Comparison of ENCODE assay signal across 9 cellular contexts in the genomic region with DNA sequence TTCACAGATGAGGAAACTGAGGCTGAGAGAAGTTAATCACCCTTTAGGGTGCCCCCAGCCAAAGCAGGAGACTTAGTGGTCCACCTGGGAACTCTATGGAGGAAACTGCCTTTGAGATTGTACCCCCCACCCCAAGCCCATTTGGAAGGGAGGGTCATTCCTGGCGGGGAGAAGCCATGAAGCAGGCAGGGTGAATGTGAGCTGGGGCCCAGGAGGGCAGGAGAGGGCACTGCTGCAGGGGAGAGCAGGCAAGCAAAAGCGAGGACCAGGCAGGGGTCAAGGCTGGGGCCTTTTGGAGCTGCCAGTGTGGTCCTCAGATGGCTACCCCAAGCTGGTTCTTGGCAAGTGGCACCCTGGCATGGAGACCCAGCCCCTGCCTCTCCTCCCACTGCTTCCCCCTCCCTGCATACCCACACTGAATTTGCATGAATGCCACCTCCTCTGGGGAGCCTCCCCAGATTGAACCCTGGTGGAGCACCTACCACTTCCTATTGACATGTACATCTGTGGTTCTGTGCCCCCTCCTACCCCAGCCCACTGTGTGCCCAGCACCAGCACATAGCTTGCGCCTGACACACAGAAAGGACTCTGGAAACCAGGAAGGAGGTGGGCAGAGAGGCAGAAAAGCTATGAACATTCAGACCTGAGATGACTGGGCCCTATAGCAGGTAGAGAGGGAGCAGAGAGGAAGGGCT. TPM values are rescaled to one million over a fixed set of nuclear protein-coding genes. Genes with fewer than 3 reads are reported as not detected.
A peak's percentile ranks its signal among the peaks of the same experiment; 100 is the strongest.
DNase-seq lines count a peak whose midpoint lies in the region; ATAC-seq and TF ChIP-seq lines count a peak whose summit lies in the region.
"Had no signal": no experiment of that assay in that cellular context is flagged by ENCODE, and none has a peak within 500 bp of the region (broad histone marks: within the 10 kb centered on the region; RNA-seq: fewer than 3 reads in every experiment).

No MANE protein-coding gene starts in this region.

- peak overlapping the region; percentile 44; the same call in 1 of the 2 replicates for H3K27ac ChIP-seq in Panc1 (ENCODE audit: low read length)

- H3K27ac Mint-ChIP-seq in Calu3 (ENCODE audit: unreplicated experiment) (peak overlapping the region; percentile 87), chondrocyte (ENCODE audit: unreplicated experiment) (no peak overlapping the region)

- intact Hi-C loops in Calu3 (cut with micrococcal nuclease; ENCODE audit: unreplicated experiment) = no loop called here
- intact Hi-C loops in Panc1 (cut with micrococcal nuclease; ENCODE audit: unreplicated experiment) = no loop called here

- H3K27me3 Mint-ChIP-seq in Calu3 (ENCODE audit: unreplicated experiment) (no peaks in the 10 kb centered on the region), chondrocyte (ENCODE audit: low read depth) (peaks cover 2% of the 10 kb centered on the region)

- no peak for DNase-seq in Calu3
- no peak for DNase-seq in Panc1 (ENCODE audit: low read depth, low spot score)
- DNase-seq in chondrocyte (ENCODE audit: low spot score) = no peak
- DNase-seq in cortex of kidney (lab: John Stamatoyannopoulos, UW) = no peak

- H3K4me1 Mint-ChIP-seq in Calu3 (ENCODE audit: low read depth, unreplicated experiment) = peaks cover 34% of the 10 kb centered on the region
- peaks cover 12% of the 10 kb centered on the region for H3K4me1 Mint-ChIP-seq in chondrocyte (ENCODE audit: low read depth)

- H3K27me3 ChIP-seq in Panc1 (ENCODE audit: control insufficient read depth, insufficient read depth, low read length) = no peaks in the 10 kb centered on the region
- H3K27me3 ChIP-seq in neuron (ENCODE audit: insufficient read depth, low read length) = peaks cover 39% of the 10 kb centered on the region

- CTCF ChIA-PET in Calu3 (lab: Charles Lee) (interaction anchor here (0.8 to 2.3 kb wide), 2 partner anchors 9 to 15 kb away, joined by 5 read pairs; no protein-coding TSS in a partner anchor), Panc1 (lab: Charles Lee) (interaction anchor here (0.8 kb wide), 1 partner anchor 13 kb away, joined by 3 read pairs; no protein-coding TSS in a partner anchor)

- H3K4me3 ChIP-seq in Panc1 (ENCODE audit: low read depth in 2 of 2, low read length in 2 of 2) (peak overlapping the region in 1 of 2 experiments; percentile 73; a peak in 1 of 4 replicates), neuron (ENCODE audit: low read length) (peak overlapping the region; percentile 41)

- peaks cover 41% of the 10 kb centered on the region for H3K4me1 ChIP-seq in Panc1 (ENCODE audit: control insufficient read depth, insufficient read depth, low read length)
- peaks cover 11% of the 10 kb centered on the region for H3K4me1 ChIP-seq in neuron (ENCODE audit: insufficient read depth, low read length)

- H3K9me3 ChIP-seq in Panc1 (ENCODE audit: control insufficient read depth, insufficient read depth, low read depth, low read length) (no peaks in the 10 kb centered on the region), neuron (ENCODE audit: low read length) (no peaks in the 10 kb centered on the region)

- H3K36me3 ChIP-seq in Panc1 (ENCODE audit: control insufficient read depth, insufficient read depth, low read length) = peaks cover 2% of the 10 kb centered on the region; the same call in 1 of the 2 replicates
- H3K36me3 ChIP-seq in neuron (ENCODE audit: insufficient read depth, low read length) = no peaks in the 10 kb centered on the region

- H3K4me3 Mint-ChIP-seq in Calu3 (ENCODE audit: low read depth, unreplicated experiment) = peak overlapping the region; percentile 88
- peak overlapping the region; percentile 78 for H3K4me3 Mint-ChIP-seq in chondrocyte (ENCODE audit: unreplicated experiment)

- no peak overlapping the region for H2AFZ ChIP-seq in neuron (ENCODE audit: low read depth, low read length)

- POLR2A ChIA-PET in Panc1 (lab: Charles Lee) = interaction anchor here (0.5 to 0.6 kb wide), 2 partner anchors 184 to 340 kb away, joined by 3 to 4 read pairs; no protein-coding TSS in a partner anchor

- TF ChIP-seq CTCF in Calu3 (IDR thresholded peaks at IDR 0.05; ENCODE audit: unreplicated experiment) (no peak), Panc1 (IDR thresholded peaks at IDR 0.05) (no peak), chondrocyte (IDR thresholded peaks at IDR 0.05) (no peak)

- H3K9me3 Mint-ChIP-seq in Calu3 (ENCODE audit: low read depth, unreplicated experiment) = no peaks in the 10 kb centered on the region
- H3K9me3 Mint-ChIP-seq in chondrocyte (ENCODE audit: low read depth) = no peaks in the 10 kb centered on the region

- in situ Hi-C loops in Panc1 (cut with HindIII; ENCODE audit: low pct_unique_long_range_greater_than_20kb, low sequenced_read_pairs) = no loop called here

- no TSS peak for BruUV-seq in Calu3 (replicated peaks; lab: Mats Ljungman, UMichigan)
- no TSS peak for BruUV-seq in Panc1 (replicated peaks; lab: Mats Ljungman, UMichigan)

- H3K36me3 Mint-ChIP-seq in Calu3 (ENCODE audit: insufficient read depth, unreplicated experiment) = peaks cover 52% of the 10 kb centered on the region
- no peaks in the 10 kb centered on the region for H3K36me3 Mint-ChIP-seq in chondrocyte (ENCODE audit: low read depth)

- no peak for ATAC-seq in Panc1
- no peak for ATAC-seq in HG03108 (IDR thresholded peaks at IDR 0.05; ENCODE audit: unreplicated experiment)
- ATAC-seq in HG03095 (IDR thresholded peaks at IDR 0.05; ENCODE audit: unreplicated experiment) = no peak
- ATAC-seq in HG02571 (IDR thresholded peaks at IDR 0.05; ENCODE audit: unreplicated experiment) = no peak

RNA-seq across cellular contexts. Expression of gene TMC6, which starts 1.0 kb away (rescaled TPM):
- total RNA-seq in Calu3 (2022) = 116 and 133 TPM in 2 replicates
- 58.0 TPM for total RNA-seq in Panc1 (2021; ENCODE audit: unreplicated experiment)
- polyA plus RNA-seq in Panc1 (2012; ENCODE audit: insufficient read length) = 55.7 TPM
- total RNA-seq in chondrocyte = 12.4 to 19.6 TPM (median 17.5 TPM) in 3 replicates

RNA-seq across cellular contexts. Expression of gene TMC8, which starts 1.0 kb away (rescaled TPM):
- total RNA-seq in Calu3 (2022) (1.1 and 2.1 TPM in 2 replicates), Panc1 (2021; ENCODE audit: unreplicated experiment) (1.4 TPM), chondrocyte (0.40 to 0.97 TPM in 2 of 3 replicates, not detected in the other)
- 1.5 TPM for polyA plus RNA-seq in Panc1 (2012; ENCODE audit: insufficient read length)
- total RNA-seq: fibroblast of lung had no signal

RNA-seq across cellular contexts. Expression of gene C17orf99, which starts 16.7 kb away (rescaled TPM):
- total RNA-seq in Calu3 (2022) (not detected in 2 replicates), Panc1 (2021; ENCODE audit: unreplicated experiment) (0.67 TPM), chondrocyte (not detected in 3 replicates)
- not detected for polyA plus RNA-seq in Panc1 (2012; ENCODE audit: insufficient read length)
- total RNA-seq: fibroblast of lung had no signal
- polyA plus RNA-seq: fibroblast of lung had no signal

RNA-seq across cellular contexts. Expression of gene SYNGR2, which starts 38.8 kb away (rescaled TPM):
- total RNA-seq in Calu3 (2022) = 204 and 229 TPM in 2 replicates
- 204 TPM for total RNA-seq in Panc1 (2021; ENCODE audit: unreplicated experiment)
- polyA plus RNA-seq in Panc1 (2012; ENCODE audit: insufficient read length) = 313 TPM
- total RNA-seq in chondrocyte = 35.1 to 57.6 TPM (median 52.3 TPM) in 3 replicates

RNA-seq across cellular contexts. Expression of gene TK1, which starts 57.3 kb away (rescaled TPM):
- total RNA-seq in Calu3 (2022) (89.7 and 95.3 TPM in 2 replicates), Panc1 (2021; ENCODE audit: unreplicated experiment) (153 TPM), chondrocyte (21.1 to 29.5 TPM (median 23.4 TPM) in 3 replicates)
- polyA plus RNA-seq in Panc1 (2012; ENCODE audit: insufficient read length) = 97.2 TPM
